Comparison of ENCODE assay signal across 9 cellular contexts in the genomic region with DNA sequence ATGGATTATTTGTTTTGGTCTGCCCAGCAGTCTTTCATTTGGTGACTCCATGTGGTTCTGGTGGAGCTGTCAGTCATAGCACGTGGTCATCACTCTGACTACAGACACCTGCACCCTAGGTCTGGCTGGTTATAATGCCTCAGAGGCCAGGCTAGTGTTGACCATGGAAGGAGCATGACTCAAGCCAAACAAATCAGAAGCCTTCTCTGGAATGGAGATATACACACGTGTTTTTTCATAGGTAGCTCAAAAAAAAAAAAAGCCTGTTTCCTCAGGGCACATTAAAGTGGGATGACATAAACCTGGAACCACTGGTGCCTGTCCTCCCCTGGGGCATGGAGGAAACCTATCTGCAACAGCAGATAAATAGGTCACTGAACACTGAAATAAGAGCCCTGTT. TPM values are rescaled to one million over a fixed set of nuclear protein-coding genes. Genes with fewer than 3 reads are reported as not detected.
DNase-seq lines count a peak whose midpoint lies in the region; ATAC-seq and TF ChIP-seq lines count a peak whose summit lies in the region.
"Had no signal": no experiment of that assay in that cellular context is flagged by ENCODE, and none has a peak within 500 bp of the region (broad histone marks: within the 10 kb centered on the region; RNA-seq: fewer than 3 reads in every experiment).

No MANE protein-coding gene starts in this region.

- intact Hi-C loops in Caco-2 (cut with micrococcal nuclease; ENCODE audit: unreplicated experiment), result loop anchor here (2.0 to 5.0 kb wide), 2 partner anchors 95 to 132 kb away; partner anchors contain the start of gene PLAAT5

- ATAC-seq in HG03097 (IDR thresholded peaks at IDR 0.05; ENCODE audit: low FRiP score, unreplicated experiment), result no peak
- ATAC-seq: activated T-cell treated with anti-CD3 and anti-CD28 coated beads, Interleukin-2, amount 50 U/mL, for 4 hours had no signal

- H3K27ac Mint-ChIP-seq in Caco-2 (ENCODE audit: unreplicated experiment), result peak overlapping the region; percentile 69

- TF ChIP-seq CTCF in Caco-2 (IDR thresholded peaks at IDR 0.05; ENCODE audit: insufficient read depth in 1 of 2, low read depth in 1 of 2, low read length in 1 of 2, severe bottlenecking in 1 of 2, unreplicated experiment in 1 of 2), result no peak

- H3K4me3 Mint-ChIP-seq in Caco-2 (ENCODE audit: unreplicated experiment), result no peak overlapping the region
- H3K4me3 Mint-ChIP-seq: activated T-cell treated with anti-CD3 and anti-CD28 coated beads, Interleukin-2, amount 50 U/mL, for 4 hours had no signal

- H3K9me3 ChIP-seq in Caco-2, result no peaks in the 10 kb centered on the region
- H3K9me3 ChIP-seq: prostate gland had no signal

- CTCF ChIA-PET in Caco-2 (lab: Charles Lee), result interaction anchor here (0.7 to 1.4 kb wide), 4 partner anchors 14 to 222 kb away, joined by 3 to 11 read pairs (median 3); no protein-coding TSS in a partner anchor

- H3K36me3 ChIP-seq in Caco-2 (ENCODE audit: control insufficient read depth, insufficient read depth, low read length), result no peaks in the 10 kb centered on the region
- H3K36me3 ChIP-seq: prostate gland had no signal

- POLR2A ChIA-PET in Caco-2 (lab: Charles Lee), result interaction anchor here (0.6 to 1.0 kb wide), 5 partner anchors 21 to 88 kb away, joined by 3 to 4 read pairs (median 3); partner anchors contain the start of genes PLAAT2 and RTN3

- DNase-seq in Caco-2 (peak; percentile 77 to 86), NCI-H2196 (lab: John Stamatoyannopoulos, UW; ENCODE audit: unreplicated experiment) (peak; percentile 52), islet precursor cell (peak; percentile 87), amniotic stem cell (lab: John Stamatoyannopoulos, UW) (no peak), NCI-H526 (lab: John Stamatoyannopoulos, UW) (no peak)
- DNase-seq: activated T-cell treated with anti-CD3 and anti-CD28 coated beads, Interleukin-2, amount 50 U/mL, for 4 hours; stimulated activated CD4-positive, alpha-beta T cell treated with anti-CD3 and anti-CD28 coated beads, Interleukin-4, amount 100 ng/mL, for 24 hours had no signal

- peaks cover 27% of the 10 kb centered on the region for H3K36me3 Mint-ChIP-seq in Caco-2 (ENCODE audit: insufficient read depth, unreplicated experiment)

- peaks cover 53% of the 10 kb centered on the region for H3K4me1 ChIP-seq in Caco-2
- H3K4me1 ChIP-seq: prostate gland had no signal

- H3K27me3 Mint-ChIP-seq in Caco-2 (ENCODE audit: insufficient read depth, unreplicated experiment), result no peaks in the 10 kb centered on the region

- no peaks in the 10 kb centered on the region for H3K27me3 ChIP-seq in Caco-2 (replicated peaks; ENCODE audit: control insufficient read depth, insufficient read depth, low read length)

- peaks cover 41% of the 10 kb centered on the region for H3K4me1 Mint-ChIP-seq in Caco-2 (ENCODE audit: low read depth, unreplicated experiment)

- no peak overlapping the region for H3K4me3 ChIP-seq in Caco-2 (ENCODE audit: low read depth, low read length)
- H3K4me3 ChIP-seq: prostate gland had no signal

- H3K9me3 Mint-ChIP-seq in Caco-2 (ENCODE audit: unreplicated experiment), result no peaks in the 10 kb centered on the region
- H3K9me3 Mint-ChIP-seq: activated T-cell treated with anti-CD3 and anti-CD28 coated beads, Interleukin-2, amount 50 U/mL, for 4 hours had no signal

- BruUV-seq in Caco-2 (replicated peaks; lab: Mats Ljungman, UMichigan), result no TSS peak

RNA-seq across cellular contexts. Expression of gene PLAAT3, which starts 8.1 kb away (rescaled TPM):
- 50.9 and 57.9 TPM in 2 replicates for total RNA-seq in Caco-2 (2022)

RNA-seq across cellular contexts. Expression of gene ATL3, which starts 48.9 kb away (rescaled TPM):
- 50.2 and 55.1 TPM in 2 replicates for total RNA-seq in Caco-2 (2022)

RNA-seq across cellular contexts. Expression of gene RTN3, which starts 59.0 kb away (rescaled TPM):
- 162 and 179 TPM in 2 replicates for total RNA-seq in Caco-2 (2022)

RNA-seq across cellular contexts. Expression of gene PLAAT2, which starts 59.1 kb away (rescaled TPM):
- total RNA-seq in Caco-2 (2022), result 1.2 TPM in 1 of 2 replicates, not detected in the other
- total RNA-seq: activated T-cell treated with anti-CD3 and anti-CD28 coated beads, Interleukin-2, amount 50 U/mL, for 4 hours had no signal

Comparison
In these comparisons a context has a peak if more than half of its experiments do, and no peak if none do; other contexts are left out.
1. DNase-seq: peak in Caco-2 (2 of 2), NCI-H2196 (single experiment) and islet precursor cell (single experiment); none in amniotic stem cell (single experiment) and NCI-H526 (0 of 2).